Comparison of ENCODE assay signal across 8 cellular contexts in the genomic region with DNA sequence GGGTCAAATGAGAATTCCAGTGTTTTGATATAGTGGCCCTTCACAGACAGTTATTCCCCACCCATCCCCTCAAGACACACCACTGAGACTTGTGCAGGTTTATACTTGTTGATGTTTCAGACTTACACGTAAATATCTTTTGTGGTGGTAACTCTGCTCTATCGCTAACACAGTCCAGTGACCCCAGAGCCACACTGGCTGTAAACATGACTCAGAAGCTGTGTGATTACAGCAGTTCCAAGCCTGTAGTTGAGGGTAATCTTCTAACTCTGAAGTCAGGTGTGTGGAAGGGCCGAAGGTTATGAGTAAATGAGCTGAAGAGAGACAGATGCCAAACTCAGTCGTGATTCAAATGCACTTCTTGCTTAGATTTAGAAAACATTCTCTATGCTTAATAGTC. TPM values are rescaled to one million over a fixed set of nuclear protein-coding genes. Genes with fewer than 3 reads are reported as not detected.
DNase-seq lines count a peak whose midpoint lies in the region; ATAC-seq and TF ChIP-seq lines count a peak whose summit lies in the region.

No MANE protein-coding gene starts in this region.

- H4K20me1 ChIP-seq in HCT116 (ENCODE audit: insufficient read depth) = no peaks in the 10 kb centered on the region

- peaks cover 21 to 34% of the 10 kb centered on the region in 2 experiments for H3K4me1 ChIP-seq in HCT116 (ENCODE audit: control insufficient read depth in 1 of 2, insufficient read depth in 2 of 2, low read length in 2 of 2)
- no peaks in the 10 kb centered on the region for H3K4me1 ChIP-seq in HAP-1

- BruUV-seq in HCT116 (replicated peaks; lab: Mats Ljungman, UMichigan) = TSS peak; percentile 13

- H3K36me3 ChIP-seq in GM06990 (ENCODE audit: control insufficient read depth, insufficient read depth, low read length) (no peaks in the 10 kb centered on the region), HCT116 (ENCODE audit: control insufficient read depth in 1 of 2, insufficient read depth in 2 of 2, low read length in 2 of 2) (0 out of 4 replicates have a peak, but pooled peaks cover 0 to 7% of the 10 kb centered on the region in 2 experiments), HAP-1 (replicated peaks) (no peaks in the 10 kb centered on the region)

- peak overlapping the region; percentile 83 for H3K4me2 ChIP-seq in HCT116 (ENCODE audit: low read length)

- DNase-seq in GM06990 (ENCODE audit: extremely low read depth, insufficient read length) = peak; percentile 52
- peak; percentile 60 for DNase-seq in HCT116 (ENCODE audit: low read depth, low spot score)
- peak; percentile 38 for DNase-seq in RPMI7951 (ENCODE audit: low read depth)
- peak; percentile 19 to 38 for DNase-seq in left colon
- DNase-seq in hepatic stellate cell (ENCODE audit: low spot score) = no peak
- DNase-seq in NCI-H1105 (lab: John Stamatoyannopoulos, UW) = no peak
- DNase-seq in NCI-H2171 (lab: John Stamatoyannopoulos, UW) = no peak
- DNase-seq in HAP-1 (ENCODE audit: low spot score in 2 of 2) = no peak

- peak overlapping the region; percentile 55 for H3K9ac ChIP-seq in HCT116 (ENCODE audit: low read length)

- in situ Hi-C loops in HAP-1 (cut with MboI; ENCODE audit: low sequenced_read_pairs) = no loop called here

- peak; percentile 82 for ATAC-seq in HCT116
- ATAC-seq in left colon = peak; percentile 95

- no peaks in the 10 kb centered on the region for H3K9me2 ChIP-seq in HCT116 (ENCODE audit: insufficient read depth)

- RAD21 ChIA-PET in HCT116 (lab: Charles Lee; ENCODE audit: low non-redundant PET in 1 of 2, low total read pairs in 2 of 2, uncharacterized antibody in 2 of 2, unreplicated experiment in 2 of 2) = no interaction called here

- peak overlapping the region; percentile 75 for H2AFZ ChIP-seq in HCT116 (ENCODE audit: low read depth, low read length, poor library complexity, severe bottlenecking)

- TF ChIP-seq CTCF in GM06990 (IDR thresholded peaks at IDR 0.05; ENCODE audit: insufficient read depth, low read length, poor library complexity, severe bottlenecking) (no peak), HCT116 (IDR thresholded peaks at IDR 0.05 in 2 of 3, conservative IDR thresholded peaks at IDR 0.05 in 1 of 3; ENCODE audit: borderline replicate concordance in 1 of 3, insufficient read depth in 1 of 3, low read depth in 2 of 3, low read length in 2 of 3) (no peak)

- POLR2A ChIA-PET in HCT116 (lab: Charles Lee) = no interaction called here

- intact Hi-C loops in HCT116 (cut with micrococcal nuclease) = no loop called here
- intact Hi-C loops in left colon (cut with DNase I, micrococcal nuclease) = no loop called here

- no peaks in the 10 kb centered on the region for H3K79me2 ChIP-seq in HCT116 (ENCODE audit: insufficient read depth, low read length)

- no peaks in the 10 kb centered on the region for H3K9me3 ChIP-seq in HCT116 (ENCODE audit: control insufficient read depth in 1 of 2, insufficient read depth in 1 of 2, low read depth in 1 of 2, low read length in 2 of 2)
- no peaks in the 10 kb centered on the region for H3K9me3 ChIP-seq in HAP-1

- H3K27ac ChIP-seq in HCT116 (ENCODE audit: low read depth, low read length) = peak overlapping the region; percentile 78

- H3K27me3 ChIP-seq in GM06990 (replicated peaks; ENCODE audit: control insufficient read depth, insufficient read depth, low read length) (no peaks in the 10 kb centered on the region; the same call in 1 of the 2 replicates), HCT116 (ENCODE audit: insufficient read depth, low read length) (no peaks in the 10 kb centered on the region), HAP-1 (ENCODE audit: low read depth) (no peaks in the 10 kb centered on the region)

- CTCF ChIA-PET in HCT116 (lab: Charles Lee) = interaction anchor here (1.0 kb wide), 1 partner anchor 9 kb away, joined by 3 read pairs; no protein-coding TSS in a partner anchor

- no peak for TF ChIP-seq RAD21 in HCT116 (IDR thresholded peaks at IDR 0.05; ENCODE audit: low read depth)

- no peak for TF ChIP-seq POLR2A in HCT116 (IDR thresholded peaks at IDR 0.05; ENCODE audit: borderline replicate concordance, extremely low read depth, insufficient read depth, insufficient read length)

- H3K4me3 ChIP-seq in GM06990 (replicated peaks; ENCODE audit: low read depth, low read length) (no peak overlapping the region), HCT116 (replicated peaks in 1 of 2; ENCODE audit: low read depth in 1 of 2, low read length in 2 of 2) (peak overlapping the region; percentile 19 to 50), HAP-1 (no peak overlapping the region)

TF ChIP-seq in HCT116, 20 proteins besides CTCF, POLR2A, EP300 and RAD21:
- no peak for TF ChIP-seq ZFX (IDR thresholded peaks at IDR 0.05)
- TF ChIP-seq CBX3 (IDR thresholded peaks at IDR 0.05; ENCODE audit: low read depth) = peak; percentile 35; the same call in 1 of the 2 replicates
- no peak for TF ChIP-seq FOSL1 (IDR thresholded peaks at IDR 0.05; ENCODE audit: low read depth)
- TF ChIP-seq, protein P1, sequence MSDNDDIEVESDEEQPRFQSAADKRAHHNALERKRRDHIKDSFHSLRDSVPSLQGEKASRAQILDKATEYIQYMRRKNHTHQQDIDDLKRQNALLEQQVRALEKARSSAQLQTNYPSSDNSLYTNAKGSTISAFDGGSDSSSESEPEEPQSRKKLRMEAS (IDR thresholded peaks at IDR 0.05) = 0 out of 2 replicates have a peak, but pooled peaks have one; percentile 34
- no peak for TF ChIP-seq SP1 (IDR thresholded peaks at IDR 0.05; ENCODE audit: low read depth)
- TF ChIP-seq CEBPB (IDR thresholded peaks at IDR 0.05; ENCODE audit: low read depth) = peak; percentile 38; the same call in 1 of the 2 replicates
- no peak for TF ChIP-seq EGR1 (IDR thresholded peaks at IDR 0.05; ENCODE audit: low read depth)
- TF ChIP-seq EZH2 (IDR thresholded peaks at IDR 0.05) = no peak
- TF ChIP-seq ELF1 (IDR thresholded peaks at IDR 0.05; ENCODE audit: borderline replicate concordance, low read depth) = no peak
- no peak for TF ChIP-seq EZH2phosphoT487 (IDR thresholded peaks at IDR 0.05; ENCODE audit: borderline replicate concordance)
- TF ChIP-seq SIN3A (IDR thresholded peaks at IDR 0.05; ENCODE audit: low read depth) = no peak
- no peak; the same call in 1 of the 2 replicates for TF ChIP-seq JUND (IDR thresholded peaks at IDR 0.05)
- TF ChIP-seq TCF7L2 (IDR thresholded peaks at IDR 0.05; ENCODE audit: borderline replicate concordance, extremely low read depth, insufficient read depth, insufficient read length) = no peak
- TF ChIP-seq YY1 (IDR thresholded peaks at IDR 0.05; ENCODE audit: extremely low read depth, insufficient replicate concordance, low read depth, low read length) = no peak
- TF ChIP-seq, protein P2, sequence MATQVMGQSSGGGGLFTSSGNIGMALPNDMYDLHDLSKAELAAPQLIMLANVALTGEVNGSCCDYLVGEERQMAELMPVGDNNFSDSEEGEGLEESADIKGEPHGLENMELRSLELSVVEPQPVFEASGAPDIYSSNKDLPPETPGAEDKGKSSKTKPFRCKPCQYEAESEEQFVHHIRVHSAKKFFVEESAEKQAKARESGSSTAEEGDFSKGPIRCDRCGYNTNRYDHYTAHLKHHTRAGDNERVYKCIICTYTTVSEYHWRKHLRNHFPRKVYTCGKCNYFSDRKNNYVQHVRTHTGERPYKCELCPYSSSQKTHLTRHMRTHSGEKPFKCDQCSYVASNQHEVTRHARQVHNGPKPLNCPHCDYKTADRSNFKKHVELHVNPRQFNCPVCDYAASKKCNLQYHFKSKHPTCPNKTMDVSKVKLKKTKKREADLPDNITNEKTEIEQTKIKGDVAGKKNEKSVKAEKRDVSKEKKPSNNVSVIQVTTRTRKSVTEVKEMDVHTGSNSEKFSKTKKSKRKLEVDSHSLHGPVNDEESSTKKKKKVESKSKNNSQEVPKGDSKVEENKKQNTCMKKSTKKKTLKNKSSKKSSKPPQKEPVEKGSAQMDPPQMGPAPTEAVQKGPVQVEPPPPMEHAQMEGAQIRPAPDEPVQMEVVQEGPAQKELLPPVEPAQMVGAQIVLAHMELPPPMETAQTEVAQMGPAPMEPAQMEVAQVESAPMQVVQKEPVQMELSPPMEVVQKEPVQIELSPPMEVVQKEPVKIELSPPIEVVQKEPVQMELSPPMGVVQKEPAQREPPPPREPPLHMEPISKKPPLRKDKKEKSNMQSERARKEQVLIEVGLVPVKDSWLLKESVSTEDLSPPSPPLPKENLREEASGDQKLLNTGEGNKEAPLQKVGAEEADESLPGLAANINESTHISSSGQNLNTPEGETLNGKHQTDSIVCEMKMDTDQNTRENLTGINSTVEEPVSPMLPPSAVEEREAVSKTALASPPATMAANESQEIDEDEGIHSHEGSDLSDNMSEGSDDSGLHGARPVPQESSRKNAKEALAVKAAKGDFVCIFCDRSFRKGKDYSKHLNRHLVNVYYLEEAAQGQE (IDR thresholded peaks at IDR 0.05; ENCODE audit: low read depth) = no peak
- no peak for TF ChIP-seq SRF (IDR thresholded peaks at IDR 0.05; ENCODE audit: low read depth)
- TF ChIP-seq ZNF274 (IDR thresholded peaks at IDR 0.05; ENCODE audit: low read depth, low read length) = no peak

RNA-seq across cellular contexts. Expression of a gene that starts 19.4 kb away (rescaled TPM):
- total RNA-seq in HCT116 (2021; ENCODE audit: unreplicated experiment) (not detected), left colon (not detected)
- not detected in 2 replicates for polyA plus RNA-seq in HCT116 (2012)
- not detected in 2 replicates for total RNA-seq in RPMI7951 (2014; rRNA removed; shearing (Covaris generic))

RNA-seq across cellular contexts. Expression of a gene that starts 28.9 kb away (rescaled TPM):
- total RNA-seq in HCT116 (2021; ENCODE audit: unreplicated experiment) (44.2 TPM), left colon (10 to 100 TPM; 73.8 to 80.5 TPM)
- 34.1 and 35.2 TPM in 2 replicates for polyA plus RNA-seq in HCT116 (2012)
- 1.1 and 1.4 TPM in 2 replicates for total RNA-seq in RPMI7951 (2014; rRNA removed; shearing (Covaris generic))

Comparison
In these comparisons a context has a peak if more than half of its experiments do, and no peak if none do; other contexts are left out.
1. DNase-seq: peak in GM06990 (single experiment), HCT116 (single experiment), RPMI7951 (single experiment) and left colon (2 of 2); none in hepatic stellate cell (single experiment), NCI-H1105 (single experiment), NCI-H2171 (single experiment) and HAP-1 (0 of 2).
2. H3K4me3 ChIP-seq: peak in HCT116 (2 of 2); none in GM06990 (single experiment) and HAP-1 (single experiment).
3. RNA of a gene that starts 28.9 kb away (total RNA-seq): 73.8 to 80.5 TPM in left colon and 44.2 TPM in HCT116 (single experiment); 1.1 to 1.4 TPM in RPMI7951; every median in the first group is over 10 times any median in the second.